ENCODE assay signal across 1 cellular context in the genomic region with DNA sequence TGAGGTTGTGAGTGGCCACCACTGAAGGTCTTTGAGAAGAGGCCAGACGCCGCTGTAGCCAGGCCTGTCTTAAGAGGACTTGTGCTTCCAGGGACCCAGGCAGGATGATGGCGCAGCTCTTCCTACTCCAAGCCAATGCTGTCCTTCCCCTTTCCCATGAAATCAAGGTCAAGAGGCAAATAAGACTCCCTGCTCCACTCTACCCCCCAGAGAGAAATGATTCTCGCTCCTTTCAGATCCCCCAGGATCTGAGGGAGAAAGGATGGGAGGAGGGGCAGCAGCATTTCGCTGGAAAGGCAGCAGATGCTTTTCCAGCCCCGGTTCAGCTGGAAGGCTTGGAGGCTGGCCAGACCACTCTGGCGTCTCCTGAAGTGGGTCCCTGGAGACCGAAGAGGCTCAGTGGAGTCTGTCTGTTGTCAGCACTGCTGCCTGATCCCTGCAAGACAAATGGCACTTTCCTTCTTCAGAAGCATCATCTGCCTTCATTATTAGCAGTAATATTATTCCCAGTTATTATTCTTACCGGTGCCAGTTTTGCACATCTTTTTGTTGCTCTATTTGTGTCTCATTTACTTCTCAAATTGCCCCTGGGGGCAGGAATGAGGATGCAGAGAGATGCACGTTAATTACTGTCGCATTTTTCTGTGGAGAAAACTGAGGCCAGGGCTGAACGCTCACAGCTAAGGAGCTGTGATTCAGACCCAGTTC.
TF ChIP-seq lines count a peak whose summit lies in the region.

No MANE protein-coding gene starts in this region.

TF ChIP-seq in HEK293, 187 proteins besides CTCF, POLR2A, EP300 and RAD21 (continued from another document and continues in another):
- TF ChIP-seq, protein P1, sequence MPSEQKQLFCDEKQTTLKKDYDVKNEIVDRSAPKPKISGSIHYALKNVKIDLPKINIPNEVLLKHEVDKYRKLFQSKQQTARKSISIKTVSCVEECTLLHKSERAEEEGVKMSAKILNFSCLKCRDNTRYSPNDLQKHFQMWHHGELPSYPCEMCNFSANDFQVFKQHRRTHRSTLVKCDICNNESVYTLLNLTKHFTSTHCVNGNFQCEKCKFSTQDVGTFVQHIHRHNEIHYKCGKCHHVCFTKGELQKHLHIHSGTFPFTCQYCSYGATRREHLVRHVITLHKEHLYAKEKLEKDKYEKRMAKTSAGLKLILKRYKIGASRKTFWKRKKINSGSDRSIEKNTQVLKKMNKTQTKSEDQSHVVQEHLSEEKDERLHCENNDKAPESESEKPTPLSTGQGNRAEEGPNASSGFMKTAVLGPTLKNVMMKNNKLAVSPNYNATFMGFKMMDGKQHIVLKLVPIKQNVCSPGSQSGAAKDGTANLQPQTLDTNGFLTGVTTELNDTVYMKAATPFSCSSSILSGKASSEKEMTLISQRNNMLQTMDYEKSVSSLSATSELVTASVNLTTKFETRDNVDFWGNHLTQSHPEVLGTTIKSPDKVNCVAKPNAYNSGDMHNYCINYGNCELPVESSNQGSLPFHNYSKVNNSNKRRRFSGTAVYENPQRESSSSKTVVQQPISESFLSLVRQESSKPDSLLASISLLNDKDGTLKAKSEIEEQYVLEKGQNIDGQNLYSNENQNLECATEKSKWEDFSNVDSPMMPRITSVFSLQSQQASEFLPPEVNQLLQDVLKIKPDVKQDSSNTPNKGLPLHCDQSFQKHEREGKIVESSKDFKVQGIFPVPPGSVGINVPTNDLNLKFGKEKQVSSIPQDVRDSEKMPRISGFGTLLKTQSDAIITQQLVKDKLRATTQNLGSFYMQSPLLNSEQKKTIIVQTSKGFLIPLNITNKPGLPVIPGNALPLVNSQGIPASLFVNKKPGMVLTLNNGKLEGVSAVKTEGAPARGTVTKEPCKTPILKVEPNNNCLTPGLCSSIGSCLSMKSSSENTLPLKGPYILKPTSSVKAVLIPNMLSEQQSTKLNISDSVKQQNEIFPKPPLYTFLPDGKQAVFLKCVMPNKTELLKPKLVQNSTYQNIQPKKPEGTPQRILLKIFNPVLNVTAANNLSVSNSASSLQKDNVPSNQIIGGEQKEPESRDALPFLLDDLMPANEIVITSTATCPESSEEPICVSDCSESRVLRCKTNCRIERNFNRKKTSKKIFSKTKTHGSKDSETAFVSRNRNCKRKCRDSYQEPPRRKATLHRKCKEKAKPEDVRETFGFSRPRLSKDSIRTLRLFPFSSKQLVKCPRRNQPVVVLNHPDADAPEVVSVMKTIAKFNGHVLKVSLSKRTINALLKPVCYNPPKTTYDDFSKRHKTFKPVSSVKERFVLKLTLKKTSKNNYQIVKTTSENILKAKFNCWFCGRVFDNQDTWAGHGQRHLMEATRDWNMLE (tag by site-specific recombination; conservative IDR thresholded peaks at IDR 0.05; ENCODE audit: low read depth), result no peak
- no peak for TF ChIP-seq ZNF426 (tag by site-specific recombination; IDR thresholded peaks at IDR 0.05)
- no peak for TF ChIP-seq ZNF146 (tag by site-specific recombination; IDR thresholded peaks at IDR 0.05)
- no peak for TF ChIP-seq ZNF423 (tag by site-specific recombination; IDR thresholded peaks at IDR 0.05)
- no peak for TF ChIP-seq SP3 (tag by site-specific recombination; IDR thresholded peaks at IDR 0.05)
- no peak for TF ChIP-seq ZBTB20 (tag by site-specific recombination; IDR thresholded peaks at IDR 0.05)
- TF ChIP-seq ZNF701 (tag by site-specific recombination; IDR thresholded peaks at IDR 0.05), result no peak
- no peak for TF ChIP-seq EGR2 (tag by site-specific recombination; IDR thresholded peaks at IDR 0.05; ENCODE audit: low read depth)
- no peak for TF ChIP-seq ZNF133 (tag by site-specific recombination; IDR thresholded peaks at IDR 0.05)
- TF ChIP-seq ZIC2 (tag by site-specific recombination; IDR thresholded peaks at IDR 0.05), result peak; percentile 61
- TF ChIP-seq, protein P2, sequence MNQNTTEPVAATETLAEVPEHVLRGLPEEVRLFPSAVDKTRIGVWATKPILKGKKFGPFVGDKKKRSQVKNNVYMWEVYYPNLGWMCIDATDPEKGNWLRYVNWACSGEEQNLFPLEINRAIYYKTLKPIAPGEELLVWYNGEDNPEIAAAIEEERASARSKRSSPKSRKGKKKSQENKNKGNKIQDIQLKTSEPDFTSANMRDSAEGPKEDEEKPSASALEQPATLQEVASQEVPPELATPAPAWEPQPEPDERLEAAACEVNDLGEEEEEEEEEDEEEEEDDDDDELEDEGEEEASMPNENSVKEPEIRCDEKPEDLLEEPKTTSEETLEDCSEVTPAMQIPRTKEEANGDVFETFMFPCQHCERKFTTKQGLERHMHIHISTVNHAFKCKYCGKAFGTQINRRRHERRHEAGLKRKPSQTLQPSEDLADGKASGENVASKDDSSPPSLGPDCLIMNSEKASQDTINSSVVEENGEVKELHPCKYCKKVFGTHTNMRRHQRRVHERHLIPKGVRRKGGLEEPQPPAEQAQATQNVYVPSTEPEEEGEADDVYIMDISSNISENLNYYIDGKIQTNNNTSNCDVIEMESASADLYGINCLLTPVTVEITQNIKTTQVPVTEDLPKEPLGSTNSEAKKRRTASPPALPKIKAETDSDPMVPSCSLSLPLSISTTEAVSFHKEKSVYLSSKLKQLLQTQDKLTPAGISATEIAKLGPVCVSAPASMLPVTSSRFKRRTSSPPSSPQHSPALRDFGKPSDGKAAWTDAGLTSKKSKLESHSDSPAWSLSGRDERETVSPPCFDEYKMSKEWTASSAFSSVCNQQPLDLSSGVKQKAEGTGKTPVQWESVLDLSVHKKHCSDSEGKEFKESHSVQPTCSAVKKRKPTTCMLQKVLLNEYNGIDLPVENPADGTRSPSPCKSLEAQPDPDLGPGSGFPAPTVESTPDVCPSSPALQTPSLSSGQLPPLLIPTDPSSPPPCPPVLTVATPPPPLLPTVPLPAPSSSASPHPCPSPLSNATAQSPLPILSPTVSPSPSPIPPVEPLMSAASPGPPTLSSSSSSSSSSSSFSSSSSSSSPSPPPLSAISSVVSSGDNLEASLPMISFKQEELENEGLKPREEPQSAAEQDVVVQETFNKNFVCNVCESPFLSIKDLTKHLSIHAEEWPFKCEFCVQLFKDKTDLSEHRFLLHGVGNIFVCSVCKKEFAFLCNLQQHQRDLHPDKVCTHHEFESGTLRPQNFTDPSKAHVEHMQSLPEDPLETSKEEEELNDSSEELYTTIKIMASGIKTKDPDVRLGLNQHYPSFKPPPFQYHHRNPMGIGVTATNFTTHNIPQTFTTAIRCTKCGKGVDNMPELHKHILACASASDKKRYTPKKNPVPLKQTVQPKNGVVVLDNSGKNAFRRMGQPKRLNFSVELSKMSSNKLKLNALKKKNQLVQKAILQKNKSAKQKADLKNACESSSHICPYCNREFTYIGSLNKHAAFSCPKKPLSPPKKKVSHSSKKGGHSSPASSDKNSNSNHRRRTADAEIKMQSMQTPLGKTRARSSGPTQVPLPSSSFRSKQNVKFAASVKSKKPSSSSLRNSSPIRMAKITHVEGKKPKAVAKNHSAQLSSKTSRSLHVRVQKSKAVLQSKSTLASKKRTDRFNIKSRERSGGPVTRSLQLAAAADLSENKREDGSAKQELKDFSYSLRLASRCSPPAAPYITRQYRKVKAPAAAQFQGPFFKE (tag by site-specific recombination; IDR thresholded peaks at IDR 0.05; ENCODE audit: borderline replicate concordance), result no peak
- no peak for TF ChIP-seq ZNF654 (tag by site-specific recombination; IDR thresholded peaks at IDR 0.05; ENCODE audit: low read depth)
- TF ChIP-seq ZNF768 (tag by site-specific recombination; IDR thresholded peaks at IDR 0.05), result no peak
- TF ChIP-seq, protein P3, sequence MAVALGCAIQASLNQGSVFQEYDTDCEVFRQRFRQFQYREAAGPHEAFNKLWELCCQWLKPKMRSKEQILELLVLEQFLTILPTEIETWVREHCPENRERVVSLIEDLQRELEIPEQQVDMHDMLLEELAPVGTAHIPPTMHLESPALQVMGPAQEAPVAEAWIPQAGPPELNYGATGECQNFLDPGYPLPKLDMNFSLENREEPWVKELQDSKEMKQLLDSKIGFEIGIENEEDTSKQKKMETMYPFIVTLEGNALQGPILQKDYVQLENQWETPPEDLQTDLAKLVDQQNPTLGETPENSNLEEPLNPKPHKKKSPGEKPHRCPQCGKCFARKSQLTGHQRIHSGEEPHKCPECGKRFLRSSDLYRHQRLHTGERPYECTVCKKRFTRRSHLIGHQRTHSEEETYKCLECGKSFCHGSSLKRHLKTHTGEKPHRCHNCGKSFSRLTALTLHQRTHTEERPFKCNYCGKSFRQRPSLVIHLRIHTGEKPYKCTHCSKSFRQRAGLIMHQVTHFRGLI (tag by site-specific recombination; IDR thresholded peaks at IDR 0.05), result no peak
- no peak for TF ChIP-seq HOXC10 (CRISPR knock-in tag; IDR thresholded peaks at IDR 0.05)
- TF ChIP-seq, protein P4, sequence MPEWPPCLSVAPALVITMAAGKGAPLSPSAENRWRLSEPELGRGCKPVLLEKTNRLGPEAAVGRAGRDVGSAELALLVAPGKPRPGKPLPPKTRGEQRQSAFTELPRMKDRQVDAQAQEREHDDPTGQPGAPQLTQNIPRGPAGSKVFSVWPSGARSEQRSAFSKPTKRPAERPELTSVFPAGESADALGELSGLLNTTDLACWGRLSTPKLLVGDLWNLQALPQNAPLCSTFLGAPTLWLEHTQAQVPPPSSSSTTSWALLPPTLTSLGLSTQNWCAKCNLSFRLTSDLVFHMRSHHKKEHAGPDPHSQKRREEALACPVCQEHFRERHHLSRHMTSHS (tag by site-specific recombination; IDR thresholded peaks at IDR 0.05), result no peak
- TF ChIP-seq ZNF555 (tag by site-specific recombination; conservative IDR thresholded peaks at IDR 0.05), result no peak
- TF ChIP-seq ZNF221 (tag by site-specific recombination; IDR thresholded peaks at IDR 0.05; ENCODE audit: borderline replicate concordance), result no peak
- no peak for TF ChIP-seq ZNF777 (tag by site-specific recombination; IDR thresholded peaks at IDR 0.05; ENCODE audit: borderline replicate concordance)
- no peak for TF ChIP-seq ZNF792 (tag by site-specific recombination; IDR thresholded peaks at IDR 0.05)
- TF ChIP-seq ZNF623 (tag by site-specific recombination; IDR thresholded peaks at IDR 0.05), result no peak
- TF ChIP-seq, protein P5, sequence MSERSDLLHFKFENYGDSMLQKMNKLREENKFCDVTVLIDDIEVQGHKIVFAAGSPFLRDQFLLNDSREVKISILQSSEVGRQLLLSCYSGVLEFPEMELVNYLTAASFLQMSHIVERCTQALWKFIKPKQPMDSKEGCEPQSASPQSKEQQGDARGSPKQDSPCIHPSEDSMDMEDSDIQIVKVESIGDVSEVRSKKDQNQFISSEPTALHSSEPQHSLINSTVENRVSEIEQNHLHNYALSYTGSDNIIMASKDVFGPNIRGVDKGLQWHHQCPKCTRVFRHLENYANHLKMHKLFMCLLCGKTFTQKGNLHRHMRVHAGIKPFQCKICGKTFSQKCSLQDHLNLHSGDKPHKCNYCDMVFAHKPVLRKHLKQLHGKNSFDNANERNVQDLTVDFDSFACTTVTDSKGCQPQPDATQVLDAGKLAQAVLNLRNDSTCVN (tag by site-specific recombination; optimal IDR thresholded peaks at IDR 0.05), result no peak
- peak; percentile 79 for TF ChIP-seq ZNF341 (tag by site-specific recombination; IDR thresholded peaks at IDR 0.05; ENCODE audit: low read depth)
- TF ChIP-seq ZNF600 (tag by site-specific recombination; IDR thresholded peaks at IDR 0.05), result 0 out of 2 replicates have a peak, but pooled peaks have one; percentile 23
- no peak for TF ChIP-seq ZBTB17 (tag by site-specific recombination; IDR thresholded peaks at IDR 0.05)
- TF ChIP-seq, protein P6, sequence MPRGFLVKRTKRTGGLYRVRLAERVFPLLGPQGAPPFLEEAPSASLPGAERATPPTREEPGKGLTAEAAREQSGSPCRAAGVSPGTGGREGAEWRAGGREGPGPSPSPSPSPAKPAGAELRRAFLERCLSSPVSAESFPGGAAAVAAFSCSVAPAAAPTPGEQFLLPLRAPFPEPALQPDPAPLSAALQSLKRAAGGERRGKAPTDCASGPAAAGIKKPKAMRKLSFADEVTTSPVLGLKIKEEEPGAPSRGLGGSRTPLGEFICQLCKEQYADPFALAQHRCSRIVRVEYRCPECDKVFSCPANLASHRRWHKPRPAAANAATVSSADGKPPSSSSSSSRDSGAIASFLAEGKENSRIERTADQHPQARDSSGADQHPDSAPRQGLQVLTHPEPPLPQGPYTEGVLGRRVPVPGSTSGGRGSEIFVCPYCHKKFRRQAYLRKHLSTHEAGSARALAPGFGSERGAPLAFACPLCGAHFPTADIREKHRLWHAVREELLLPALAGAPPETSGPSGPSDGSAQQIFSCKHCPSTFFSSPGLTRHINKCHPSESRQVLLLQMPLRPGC (tag by site-specific recombination; IDR thresholded peaks at IDR 0.05), result no peak
- TF ChIP-seq, protein P7, sequence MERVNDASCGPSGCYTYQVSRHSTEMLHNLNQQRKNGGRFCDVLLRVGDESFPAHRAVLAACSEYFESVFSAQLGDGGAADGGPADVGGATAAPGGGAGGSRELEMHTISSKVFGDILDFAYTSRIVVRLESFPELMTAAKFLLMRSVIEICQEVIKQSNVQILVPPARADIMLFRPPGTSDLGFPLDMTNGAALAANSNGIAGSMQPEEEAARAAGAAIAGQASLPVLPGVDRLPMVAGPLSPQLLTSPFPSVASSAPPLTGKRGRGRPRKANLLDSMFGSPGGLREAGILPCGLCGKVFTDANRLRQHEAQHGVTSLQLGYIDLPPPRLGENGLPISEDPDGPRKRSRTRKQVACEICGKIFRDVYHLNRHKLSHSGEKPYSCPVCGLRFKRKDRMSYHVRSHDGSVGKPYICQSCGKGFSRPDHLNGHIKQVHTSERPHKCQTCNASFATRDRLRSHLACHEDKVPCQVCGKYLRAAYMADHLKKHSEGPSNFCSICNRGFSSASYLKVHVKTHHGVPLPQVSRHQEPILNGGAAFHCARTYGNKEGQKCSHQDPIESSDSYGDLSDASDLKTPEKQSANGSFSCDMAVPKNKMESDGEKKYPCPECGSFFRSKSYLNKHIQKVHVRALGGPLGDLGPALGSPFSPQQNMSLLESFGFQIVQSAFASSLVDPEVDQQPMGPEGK (tag by site-specific recombination; IDR thresholded peaks at IDR 0.05), result 0 out of 2 replicates have a peak, but pooled peaks have one; percentile 20
- no peak for TF ChIP-seq SETDB1 (IDR thresholded peaks at IDR 0.05; ENCODE audit: insufficient read length, low read length)
- no peak for TF ChIP-seq ZNF248 (tag by site-specific recombination; IDR thresholded peaks at IDR 0.05)
- no peak for TF ChIP-seq ZNF274 (IDR thresholded peaks at IDR 0.05; ENCODE audit: low read length)
- TF ChIP-seq ZNF274 (tag by site-specific recombination; IDR thresholded peaks at IDR 0.05; ENCODE audit: borderline replicate concordance), result no peak
- TF ChIP-seq ZNF19 (tag by site-specific recombination; IDR thresholded peaks at IDR 0.05; ENCODE audit: low read depth), result no peak
- TF ChIP-seq ZXDB (tag by site-specific recombination; IDR thresholded peaks at IDR 0.05), result no peak
- TF ChIP-seq RBAK (tag by site-specific recombination; IDR thresholded peaks at IDR 0.05), result no peak
- no peak for TF ChIP-seq ZNF624 (tag by site-specific recombination; IDR thresholded peaks at IDR 0.05)
- TF ChIP-seq YY2 (tag by site-specific recombination; IDR thresholded peaks at IDR 0.05), result no peak
- TF ChIP-seq BCL11A (tag by site-specific recombination; IDR thresholded peaks at IDR 0.05; ENCODE audit: low read depth), result no peak
- 0 out of 2 replicates have a peak, but pooled peaks have one; percentile 39 for TF ChIP-seq ZSCAN30 (tag by site-specific recombination; IDR thresholded peaks at IDR 0.05)
- TF ChIP-seq TRIM28 (IDR thresholded peaks at IDR 0.05; ENCODE audit: borderline replicate concordance, low read length), result 0 out of 2 replicates have a peak, but pooled peaks have one; percentile 25
- no peak for TF ChIP-seq ZNF114 (tag by site-specific recombination; IDR thresholded peaks at IDR 0.05)
